Comparison of ENCODE assay signal across 1 cellular context in genomic region chr12:95102916-95103671, GRCh38.
TF ChIP-seq lines count a peak whose summit lies in the region.

No MANE protein-coding gene starts in this region.

TF ChIP-seq in HEK293, 187 proteins besides CTCF, POLR2A, EP300 and RAD21 (continued from another document and continues in another):
- no peak for TF ChIP-seq ZNF510 (tag by site-specific recombination; IDR thresholded peaks at IDR 0.05; ENCODE audit: insufficient replicate concordance)
- no peak for TF ChIP-seq ZNF341 (tag by site-specific recombination; IDR thresholded peaks at IDR 0.05; ENCODE audit: low read depth)
- TF ChIP-seq ZNF792 (tag by site-specific recombination; IDR thresholded peaks at IDR 0.05), result peak; percentile 70; the same call in 1 of the 2 replicates
- peak; percentile 96 for TF ChIP-seq KLF17 (tag by site-specific recombination; IDR thresholded peaks at IDR 0.05)
- TF ChIP-seq ZIC2 (tag by site-specific recombination; IDR thresholded peaks at IDR 0.05), result no peak
- TF ChIP-seq, protein P1, sequence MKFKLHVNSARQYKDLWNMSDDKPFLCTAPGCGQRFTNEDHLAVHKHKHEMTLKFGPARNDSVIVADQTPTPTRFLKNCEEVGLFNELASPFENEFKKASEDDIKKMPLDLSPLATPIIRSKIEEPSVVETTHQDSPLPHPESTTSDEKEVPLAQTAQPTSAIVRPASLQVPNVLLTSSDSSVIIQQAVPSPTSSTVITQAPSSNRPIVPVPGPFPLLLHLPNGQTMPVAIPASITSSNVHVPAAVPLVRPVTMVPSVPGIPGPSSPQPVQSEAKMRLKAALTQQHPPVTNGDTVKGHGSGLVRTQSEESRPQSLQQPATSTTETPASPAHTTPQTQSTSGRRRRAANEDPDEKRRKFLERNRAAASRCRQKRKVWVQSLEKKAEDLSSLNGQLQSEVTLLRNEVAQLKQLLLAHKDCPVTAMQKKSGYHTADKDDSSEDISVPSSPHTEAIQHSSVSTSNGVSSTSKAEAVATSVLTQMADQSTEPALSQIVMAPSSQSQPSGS (tag by site-specific recombination; IDR thresholded peaks at IDR 0.05; ENCODE audit: low read depth), result peak; percentile 88
- TF ChIP-seq ZBTB49 (tag by site-specific recombination; IDR thresholded peaks at IDR 0.05; ENCODE audit: low read depth), result no peak
- no peak for TF ChIP-seq ZNF777 (tag by site-specific recombination; IDR thresholded peaks at IDR 0.05; ENCODE audit: borderline replicate concordance)
- no peak for TF ChIP-seq ZNF837 (tag by site-specific recombination; IDR thresholded peaks at IDR 0.05)
- peak; percentile 93 for TF ChIP-seq ZBTB44 (tag by site-specific recombination; IDR thresholded peaks at IDR 0.05)
- TF ChIP-seq ZNF366 (tag by site-specific recombination; conservative IDR thresholded peaks at IDR 0.05), result peak; percentile 98
- peak; percentile 97 for TF ChIP-seq ZNF629 (tag by site-specific recombination; IDR thresholded peaks at IDR 0.05)
- TF ChIP-seq ZNF670 (tag by site-specific recombination; IDR thresholded peaks at IDR 0.05; ENCODE audit: low read depth), result no peak
- no peak for TF ChIP-seq ZFP37 (tag by site-specific recombination; IDR thresholded peaks at IDR 0.05)
- TF ChIP-seq EGR2 (tag by site-specific recombination; IDR thresholded peaks at IDR 0.05; ENCODE audit: low read depth), result no peak
- TF ChIP-seq ZNF76 (tag by site-specific recombination; IDR thresholded peaks at IDR 0.05; ENCODE audit: borderline replicate concordance, low read depth), result peak; percentile 64; the same call in 1 of the 2 replicates
- TF ChIP-seq ZNF24 (tag by site-specific recombination; IDR thresholded peaks at IDR 0.05), result peak; percentile 96
- TF ChIP-seq GLI2 (tag by site-specific recombination; IDR thresholded peaks at IDR 0.05; ENCODE audit: borderline replicate concordance, low read depth), result peak; percentile 68
- TF ChIP-seq ZBTB10 (tag by site-specific recombination; IDR thresholded peaks at IDR 0.05), result no peak
- TF ChIP-seq SETDB1 (IDR thresholded peaks at IDR 0.05; ENCODE audit: insufficient read length, low read length), result no peak
- TF ChIP-seq, protein P2, sequence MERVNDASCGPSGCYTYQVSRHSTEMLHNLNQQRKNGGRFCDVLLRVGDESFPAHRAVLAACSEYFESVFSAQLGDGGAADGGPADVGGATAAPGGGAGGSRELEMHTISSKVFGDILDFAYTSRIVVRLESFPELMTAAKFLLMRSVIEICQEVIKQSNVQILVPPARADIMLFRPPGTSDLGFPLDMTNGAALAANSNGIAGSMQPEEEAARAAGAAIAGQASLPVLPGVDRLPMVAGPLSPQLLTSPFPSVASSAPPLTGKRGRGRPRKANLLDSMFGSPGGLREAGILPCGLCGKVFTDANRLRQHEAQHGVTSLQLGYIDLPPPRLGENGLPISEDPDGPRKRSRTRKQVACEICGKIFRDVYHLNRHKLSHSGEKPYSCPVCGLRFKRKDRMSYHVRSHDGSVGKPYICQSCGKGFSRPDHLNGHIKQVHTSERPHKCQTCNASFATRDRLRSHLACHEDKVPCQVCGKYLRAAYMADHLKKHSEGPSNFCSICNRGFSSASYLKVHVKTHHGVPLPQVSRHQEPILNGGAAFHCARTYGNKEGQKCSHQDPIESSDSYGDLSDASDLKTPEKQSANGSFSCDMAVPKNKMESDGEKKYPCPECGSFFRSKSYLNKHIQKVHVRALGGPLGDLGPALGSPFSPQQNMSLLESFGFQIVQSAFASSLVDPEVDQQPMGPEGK (tag by site-specific recombination; IDR thresholded peaks at IDR 0.05), result peak; percentile 84
- TF ChIP-seq ZNF114 (tag by site-specific recombination; IDR thresholded peaks at IDR 0.05), result no peak
- peak; percentile 85 for TF ChIP-seq WT1 (tag by site-specific recombination; IDR thresholded peaks at IDR 0.05)
- TF ChIP-seq ZNF248 (tag by site-specific recombination; IDR thresholded peaks at IDR 0.05), result no peak
- no peak for TF ChIP-seq HOXC10 (CRISPR knock-in tag; IDR thresholded peaks at IDR 0.05)
- TF ChIP-seq, protein P3, sequence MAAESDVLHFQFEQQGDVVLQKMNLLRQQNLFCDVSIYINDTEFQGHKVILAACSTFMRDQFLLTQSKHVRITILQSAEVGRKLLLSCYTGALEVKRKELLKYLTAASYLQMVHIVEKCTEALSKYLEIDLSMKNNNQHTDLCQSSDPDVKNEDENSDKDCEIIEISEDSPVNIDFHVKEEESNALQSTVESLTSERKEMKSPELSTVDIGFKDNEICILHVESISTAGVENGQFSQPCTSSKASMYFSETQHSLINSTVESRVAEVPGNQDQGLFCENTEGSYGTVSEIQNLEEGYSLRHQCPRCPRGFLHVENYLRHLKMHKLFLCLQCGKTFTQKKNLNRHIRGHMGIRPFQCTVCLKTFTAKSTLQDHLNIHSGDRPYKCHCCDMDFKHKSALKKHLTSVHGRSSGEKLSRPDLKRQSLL (tag by site-specific recombination; IDR thresholded peaks at IDR 0.05), result peak; percentile 98
- TF ChIP-seq YY1 (tag by site-specific recombination; IDR thresholded peaks at IDR 0.05), result peak; percentile 57; the same call in 1 of the 2 replicates
- TF ChIP-seq ZBTB26 (tag by site-specific recombination; optimal IDR thresholded peaks at IDR 0.05), result no peak
- peak; percentile 99 for TF ChIP-seq INSM2 (tag by site-specific recombination; IDR thresholded peaks at IDR 0.05)
- TF ChIP-seq REPIN1 (tag by site-specific recombination; IDR thresholded peaks at IDR 0.05; ENCODE audit: low read depth), result no peak
- TF ChIP-seq ZNF791 (tag by site-specific recombination; IDR thresholded peaks at IDR 0.05), result no peak
- TF ChIP-seq SCRT2 (tag by site-specific recombination; IDR thresholded peaks at IDR 0.05), result peak; percentile 94
- TF ChIP-seq ZBTB11 (tag by site-specific recombination; conservative IDR thresholded peaks at IDR 0.05; ENCODE audit: low read depth), result no peak; the same call in 1 of the 2 replicates
- TF ChIP-seq, protein P4, sequence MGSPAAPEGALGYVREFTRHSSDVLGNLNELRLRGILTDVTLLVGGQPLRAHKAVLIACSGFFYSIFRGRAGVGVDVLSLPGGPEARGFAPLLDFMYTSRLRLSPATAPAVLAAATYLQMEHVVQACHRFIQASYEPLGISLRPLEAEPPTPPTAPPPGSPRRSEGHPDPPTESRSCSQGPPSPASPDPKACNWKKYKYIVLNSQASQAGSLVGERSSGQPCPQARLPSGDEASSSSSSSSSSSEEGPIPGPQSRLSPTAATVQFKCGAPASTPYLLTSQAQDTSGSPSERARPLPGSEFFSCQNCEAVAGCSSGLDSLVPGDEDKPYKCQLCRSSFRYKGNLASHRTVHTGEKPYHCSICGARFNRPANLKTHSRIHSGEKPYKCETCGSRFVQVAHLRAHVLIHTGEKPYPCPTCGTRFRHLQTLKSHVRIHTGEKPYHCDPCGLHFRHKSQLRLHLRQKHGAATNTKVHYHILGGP (tag by site-specific recombination; IDR thresholded peaks at IDR 0.05), result peak; percentile 57; the same call in 1 of the 2 replicates
- no peak for TF ChIP-seq ZNF211 (tag by site-specific recombination; IDR thresholded peaks at IDR 0.05; ENCODE audit: low read depth)
- TF ChIP-seq KLF10 (tag by site-specific recombination; IDR thresholded peaks at IDR 0.05), result peak; percentile 78
- TF ChIP-seq ZNF701 (tag by site-specific recombination; IDR thresholded peaks at IDR 0.05), result no peak
- no peak for TF ChIP-seq ZNF112 (tag by site-specific recombination; IDR thresholded peaks at IDR 0.05)
- TF ChIP-seq ZNF571 (tag by site-specific recombination; IDR thresholded peaks at IDR 0.05), result no peak
